1 cellular context compared by ENCODE assay signal in genomic region chr19:9584073-9584833, GRCh38.
A peak's percentile ranks its signal among the peaks of the same experiment; 100 is the strongest.
TF ChIP-seq lines count a peak whose summit lies in the region.

Gene ZNF121 (minus strand): TSS chr19:9584504. CDS start chr19:9568097, 16,407 bp downstream.

TF ChIP-seq in GM12878, 131 proteins besides CTCF, POLR2A, EP300 and RAD21 (continued from another document and continues in another):
- TF ChIP-seq REST (IDR thresholded peaks at IDR 0.05; ENCODE audit: low read depth, low read length) (no peak), POU2F2 (IDR thresholded peaks at IDR 0.05; ENCODE audit: borderline replicate concordance, low read depth, low read length) (peak; percentile 69; the same call in 2 of the 3 replicates), IKZF1 (conservative IDR thresholded peaks at IDR 0.05) (peak; percentile 69), NRF1 (conservative IDR thresholded peaks at IDR 0.05; ENCODE audit: low read depth, low read length) (no peak), JUND (IDR thresholded peaks at IDR 0.05; ENCODE audit: low read depth, low read length) (peak; percentile 48; the same call in 1 of the 2 replicates), RB1 (IDR thresholded peaks at IDR 0.05; ENCODE audit: borderline replicate concordance) (0 out of 2 replicates have a peak, but pooled peaks have one; percentile 27), SMARCA5 (IDR thresholded peaks at IDR 0.05) (no peak), ZNF274 (IDR thresholded peaks at IDR 0.05; ENCODE audit: insufficient read depth, insufficient read length) (no peak), RCOR1 (conservative IDR thresholded peaks at IDR 0.05; ENCODE audit: low read depth, low read length) (0 out of 2 replicates have a peak, but pooled peaks have one; percentile 59), HDGF (IDR thresholded peaks at IDR 0.05) (no peak), SREBF1 (IDR thresholded peaks at IDR 0.05; ENCODE audit: low read length) (peak; percentile 15; the same call in 1 of the 2 replicates), SUPT20H (IDR thresholded peaks at IDR 0.05; ENCODE audit: borderline replicate concordance, control insufficient read depth, low read depth, low read length) (no peak), KLF5 (IDR thresholded peaks at IDR 0.05; ENCODE audit: partially characterized antibody) (no peak), RUNX3 (IDR thresholded peaks at IDR 0.05; ENCODE audit: low read length) (peak; percentile 62; the same call in 1 of the 2 replicates), ATF7 (IDR thresholded peaks at IDR 0.05; ENCODE audit: low read depth) (peak; percentile 98), SPI1 (IDR thresholded peaks at IDR 0.05; ENCODE audit: borderline replicate concordance, insufficient read depth, low read depth, low read length) (peak; percentile 35; the same call in 1 of the 2 replicates), MLLT1 (IDR thresholded peaks at IDR 0.05) (0 out of 2 replicates have a peak, but pooled peaks have one; percentile 58), TARDBP (IDR thresholded peaks at IDR 0.05; ENCODE audit: borderline replicate concordance) (no peak), CBFB (IDR thresholded peaks at IDR 0.05; ENCODE audit: low read depth) (peak; percentile 57; the same call in 1 of the 2 replicates), SREBF2 (IDR thresholded peaks at IDR 0.05; ENCODE audit: low read length) (no peak), RFX5 (IDR thresholded peaks at IDR 0.05; ENCODE audit: low read depth, low read length) (peak; percentile 51; the same call in 1 of the 2 replicates), RAD51 (IDR thresholded peaks at IDR 0.05) (no peak), ZZZ3 (IDR thresholded peaks at IDR 0.05; ENCODE audit: control insufficient read depth, insufficient read length, low read depth) (no peak), SUZ12 (IDR thresholded peaks at IDR 0.05; ENCODE audit: unreplicated experiment) (no peak), NBN (IDR thresholded peaks at IDR 0.05) (peak; percentile 93; the same call in 1 of the 2 replicates), CUX1 (IDR thresholded peaks at IDR 0.05; ENCODE audit: insufficient replicate concordance, low read depth, low read length) (no peak), ESRRA (IDR thresholded peaks at IDR 0.05; ENCODE audit: low read length) (peak; percentile 69; the same call in 1 of the 2 replicates), STAT3 (IDR thresholded peaks at IDR 0.05; ENCODE audit: low read depth, low read length) (no peak), SIX5 (IDR thresholded peaks at IDR 0.05; ENCODE audit: low read depth, low read length, severe bottlenecking) (no peak), POLR2AphosphoS5 (IDR thresholded peaks at IDR 0.05; ENCODE audit: low read length) (peak; percentile 97), ZSCAN29 (IDR thresholded peaks at IDR 0.05) (no peak), USF1 (IDR thresholded peaks at IDR 0.05; ENCODE audit: borderline replicate concordance, extremely low read length, insufficient read depth, low read depth, low read length) (no peak), KAT2A (conservative IDR thresholded peaks at IDR 0.05; ENCODE audit: control insufficient read depth, low read depth, low read length) (no peak), SKIL (IDR thresholded peaks at IDR 0.05; ENCODE audit: low read depth, poor library complexity, severe bottlenecking) (no peak), SMC3 (IDR thresholded peaks at IDR 0.05; ENCODE audit: borderline replicate concordance, low read length) (no peak), PAX5 (IDR thresholded peaks at IDR 0.05; ENCODE audit: borderline replicate concordance, low read depth, low read length) (no peak; the same call in 1 of the 2 replicates)
- TF ChIP-seq, protein P1, sequence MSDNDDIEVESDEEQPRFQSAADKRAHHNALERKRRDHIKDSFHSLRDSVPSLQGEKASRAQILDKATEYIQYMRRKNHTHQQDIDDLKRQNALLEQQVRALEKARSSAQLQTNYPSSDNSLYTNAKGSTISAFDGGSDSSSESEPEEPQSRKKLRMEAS (IDR thresholded peaks at IDR 0.05; ENCODE audit: low read depth, low read length) = peak; percentile 86
- TF ChIP-seq, protein P2, sequence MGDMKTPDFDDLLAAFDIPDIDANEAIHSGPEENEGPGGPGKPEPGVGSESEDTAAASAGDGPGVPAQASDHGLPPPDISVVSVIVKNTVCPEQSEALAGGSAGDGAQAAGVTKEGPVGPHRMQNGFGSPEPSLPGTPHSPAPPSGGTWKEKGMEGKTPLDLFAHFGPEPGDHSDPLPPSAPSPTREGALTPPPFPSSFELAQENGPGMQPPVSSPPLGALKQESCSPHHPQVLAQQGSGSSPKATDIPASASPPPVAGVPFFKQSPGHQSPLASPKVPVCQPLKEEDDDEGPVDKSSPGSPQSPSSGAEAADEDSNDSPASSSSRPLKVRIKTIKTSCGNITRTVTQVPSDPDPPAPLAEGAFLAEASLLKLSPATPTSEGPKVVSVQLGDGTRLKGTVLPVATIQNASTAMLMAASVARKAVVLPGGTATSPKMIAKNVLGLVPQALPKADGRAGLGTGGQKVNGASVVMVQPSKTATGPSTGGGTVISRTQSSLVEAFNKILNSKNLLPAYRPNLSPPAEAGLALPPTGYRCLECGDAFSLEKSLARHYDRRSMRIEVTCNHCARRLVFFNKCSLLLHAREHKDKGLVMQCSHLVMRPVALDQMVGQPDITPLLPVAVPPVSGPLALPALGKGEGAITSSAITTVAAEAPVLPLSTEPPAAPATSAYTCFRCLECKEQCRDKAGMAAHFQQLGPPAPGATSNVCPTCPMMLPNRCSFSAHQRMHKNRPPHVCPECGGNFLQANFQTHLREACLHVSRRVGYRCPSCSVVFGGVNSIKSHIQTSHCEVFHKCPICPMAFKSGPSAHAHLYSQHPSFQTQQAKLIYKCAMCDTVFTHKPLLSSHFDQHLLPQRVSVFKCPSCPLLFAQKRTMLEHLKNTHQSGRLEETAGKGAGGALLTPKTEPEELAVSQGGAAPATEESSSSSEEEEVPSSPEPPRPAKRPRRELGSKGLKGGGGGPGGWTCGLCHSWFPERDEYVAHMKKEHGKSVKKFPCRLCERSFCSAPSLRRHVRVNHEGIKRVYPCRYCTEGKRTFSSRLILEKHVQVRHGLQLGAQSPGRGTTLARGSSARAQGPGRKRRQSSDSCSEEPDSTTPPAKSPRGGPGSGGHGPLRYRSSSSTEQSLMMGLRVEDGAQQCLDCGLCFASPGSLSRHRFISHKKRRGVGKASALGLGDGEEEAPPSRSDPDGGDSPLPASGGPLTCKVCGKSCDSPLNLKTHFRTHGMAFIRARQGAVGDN (IDR thresholded peaks at IDR 0.05) = peak; percentile 53
- TF ChIP-seq, protein P3, sequence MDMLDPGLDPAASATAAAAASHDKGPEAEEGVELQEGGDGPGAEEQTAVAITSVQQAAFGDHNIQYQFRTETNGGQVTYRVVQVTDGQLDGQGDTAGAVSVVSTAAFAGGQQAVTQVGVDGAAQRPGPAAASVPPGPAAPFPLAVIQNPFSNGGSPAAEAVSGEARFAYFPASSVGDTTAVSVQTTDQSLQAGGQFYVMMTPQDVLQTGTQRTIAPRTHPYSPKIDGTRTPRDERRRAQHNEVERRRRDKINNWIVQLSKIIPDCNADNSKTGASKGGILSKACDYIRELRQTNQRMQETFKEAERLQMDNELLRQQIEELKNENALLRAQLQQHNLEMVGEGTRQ (IDR thresholded peaks at IDR 0.05; ENCODE audit: borderline replicate concordance, low read depth, low read length) = no peak
